Comparison of ENCODE assay signal across 34 cellular contexts in the genomic region with DNA sequence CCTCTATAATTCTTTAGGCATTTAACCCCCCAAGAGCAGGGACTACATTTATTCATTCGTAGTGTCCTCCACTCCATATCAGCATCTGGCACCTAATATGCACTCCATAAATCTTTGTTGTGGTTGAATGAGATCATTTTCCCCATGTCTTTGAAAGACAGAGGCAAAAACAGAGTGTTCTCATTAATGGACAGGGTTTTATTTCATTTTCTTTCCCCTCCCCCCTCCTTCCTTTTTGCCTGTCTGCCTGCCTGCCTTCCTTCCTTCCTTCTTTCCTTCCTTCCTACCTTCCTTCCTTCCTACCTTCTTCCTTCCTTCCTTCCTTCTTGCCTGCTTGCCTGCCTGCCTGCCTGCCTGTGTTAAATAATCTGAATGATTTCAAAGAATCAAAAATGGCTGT.
DNase-seq lines count a peak whose midpoint lies in the region; ATAC-seq and TF ChIP-seq lines count a peak whose summit lies in the region.
"Had no signal": no experiment of that assay in that cellular context is flagged by ENCODE, and none has a peak within 500 bp of the region (broad histone marks: within the 10 kb centered on the region; RNA-seq: fewer than 3 reads in every experiment).

No MANE protein-coding gene starts in this region.

- H2BK20ac ChIP-seq in IMR-90 (ENCODE audit: low read depth, low read length) = no peak overlapping the region

- H2BK5ac ChIP-seq in IMR-90 (ENCODE audit: low read depth, low read length, poor library complexity, severe bottlenecking) (peak overlapping the region; percentile 8), mesenchymal stem cell (ENCODE audit: low read depth, low read length, poor library complexity, severe bottlenecking) (no peak overlapping the region)

- H3K23ac ChIP-seq in IMR-90 (ENCODE audit: low read depth, low read length) (no peak overlapping the region), mesenchymal stem cell (ENCODE audit: low read length in 2 of 2) (no peak overlapping the region)

- POLR2A ChIA-PET in IMR-90 (lab: Charles Lee; ENCODE audit: unreplicated experiment) = no interaction called here

- H3K27ac Mint-ChIP-seq in T-helper 17 cell = peak overlapping the region; percentile 0
- H3K27ac Mint-ChIP-seq: activated CD8-positive, alpha-beta T cell treated with anti-CD3 and anti-CD28 coated beads, Interleukin-2, amount 10 ng/mL, durations not matched to agents 7 days and 5 days; activated naive CD4-positive, alpha-beta T cell treated with anti-CD3 and anti-CD28 coated beads, Interleukin-2, amount 50 U/mL, for 72 hours; naive thymus-derived CD4-positive, alpha-beta T cell; stimulated activated naive CD8-positive, alpha-beta T cell treated with anti-CD3 and anti-CD28 coated beads, Interleukin-15, Interleukin-2, amounts not matched to agents 100 ng/mL and 50 ng/mL, for 24 hours had no signal

- in situ Hi-C loops in IMR-90 (cut with MboI; ENCODE audit: low sequenced_read_pairs) = loop anchor here (10.0 kb wide), 1 partner anchor 427 kb away; a partner anchor contains a TSS

- no peak overlapping the region for H4K8ac ChIP-seq in IMR-90 (ENCODE audit: low read depth in 2 of 2, low read length in 2 of 2)
- peak overlapping the region; percentile 12 for H4K8ac ChIP-seq in mesenchymal stem cell (ENCODE audit: low read length)

- no peaks in the 10 kb centered on the region for H4K20me1 ChIP-seq in IMR-90 (ENCODE audit: insufficient read depth, low read length)

- H3K4ac ChIP-seq in IMR-90 (ENCODE audit: low read depth, low read length) (peak overlapping the region; percentile 27; the same call in 1 of the 2 replicates), mesenchymal stem cell (ENCODE audit: low read depth in 1 of 2, low read length in 2 of 2) (no peak overlapping the region)

- no peaks in the 10 kb centered on the region for H3K79me1 ChIP-seq in IMR-90 (ENCODE audit: low read depth in 1 of 2, low read length in 2 of 2)
- H3K79me1 ChIP-seq in mesenchymal stem cell (replicated peaks; ENCODE audit: low read length, poor library complexity, severe bottlenecking) = no peaks in the 10 kb centered on the region

- BruUV-seq in IMR-90 (replicated peaks; lab: Mats Ljungman, UMichigan) = no TSS peak

- H3K4me1 Mint-ChIP-seq in T-helper 17 cell = peaks cover 2% of the 10 kb centered on the region
- H3K4me1 Mint-ChIP-seq: central memory CD8-positive, alpha-beta T cell had no signal

- no peak overlapping the region for H3K4me3 Mint-ChIP-seq in T-helper 17 cell
- H3K4me3 Mint-ChIP-seq: activated CD8-positive, alpha-beta T cell treated with anti-CD3 and anti-CD28 coated beads, Interleukin-2, amount 10 ng/mL, durations not matched to agents 7 days and 5 days; central memory CD8-positive, alpha-beta T cell; naive thymus-derived CD4-positive, alpha-beta T cell; stimulated activated naive CD8-positive, alpha-beta T cell treated with anti-CD3 and anti-CD28 coated beads, Interleukin-15, Interleukin-2, amounts not matched to agents 100 ng/mL and 50 ng/mL, for 24 hours had no signal

- DNase-seq in AG10803 (ENCODE audit: low read depth) = peak; percentile 29
- DNase-seq in IMR-90 = no peak
- DNase-seq in T-helper 17 cell = no peak
- no peak for DNase-seq in mesenchymal stem cell
- DNase-seq in SW 1271 (lab: John Stamatoyannopoulos, UW) = no peak
- DNase-seq in anterior cingulate cortex (lab: John Stamatoyannopoulos, UW) = no peak
- no peak for DNase-seq in stimulated activated CD4-positive, alpha-beta T cell treated with anti-CD3 and anti-CD28 coated beads, Interleukin-4, amount 100 ng/mL, for 1 hour
- DNase-seq in activated CD4-positive, alpha-beta T cell treated with anti-CD3 and anti-CD28 coated beads, Interleukin-2, amount 50 U/mL, for 1 hour = no peak
- DNase-seq: activated CD4-positive, alpha-beta T cell treated with anti-CD3 and anti-CD28 coated beads for 1 hour; activated CD8-positive, alpha-beta T cell treated with anti-CD3 and anti-CD28 coated beads, Interleukin-2, amount 10 ng/mL, durations not matched to agents 7 days and 5 days; activated T-cell treated with anti-CD3 and anti-CD28 coated beads for 4 hours; aorta; BE2C; dermis blood vessel endothelial cell; DMS53; gastrocnemius medialis; GF-D8; HCEC 1CT; left cardiac atrium; naive thymus-derived CD4-positive, alpha-beta T cell; NCI-H1092 treated with DMSO at 0.1 percent for 48 hours; NCI-H187; NCI-H748 treated with DMSO at 0.1 percent for 48 hours; RPMI8226; T-helper 2 cell had no signal

- no peak overlapping the region for H2AK9ac ChIP-seq in IMR-90 (replicated peaks; ENCODE audit: low read depth, low read length, poor library complexity)

- no peaks in the 10 kb centered on the region for H3K9me1 ChIP-seq in IMR-90 (ENCODE audit: insufficient read depth, low read length)

- no peak for TF ChIP-seq POLR2A in IMR-90 (IDR thresholded peaks at IDR 0.05; ENCODE audit: low read depth, low read length)

- H3K9ac ChIP-seq in IMR-90 (ENCODE audit: low read depth, low read length) = no peak overlapping the region
- no peak overlapping the region for H3K9ac ChIP-seq in mesenchymal stem cell (ENCODE audit: low read length)

- dilution Hi-C loops in IMR-90 (cut with HindIII; ENCODE audit: low sequenced_read_pairs, unreplicated experiment) = no loop called here

- TF ChIP-seq RAD21 in IMR-90 (IDR thresholded peaks at IDR 0.05; ENCODE audit: low read length) = no peak

- peaks cover 2% of the 10 kb centered on the region for H3K36me3 Mint-ChIP-seq in T-helper 17 cell (ENCODE audit: low read depth)

- H2BK120ac ChIP-seq in IMR-90 (ENCODE audit: low read depth, low read length) = peak overlapping the region; percentile 40; the same call in 1 of the 2 replicates
- no peak overlapping the region for H2BK120ac ChIP-seq in mesenchymal stem cell (ENCODE audit: low read depth, low read length)

- 0 out of 2 replicates have a peak overlapping the region, but pooled peaks have one; percentile 21 for H2AK5ac ChIP-seq in IMR-90 (ENCODE audit: low read depth, low read length)
- H2AK5ac ChIP-seq in mesenchymal stem cell (ENCODE audit: low read length, severe bottlenecking) = no peak overlapping the region

- peaks cover 6% of the 10 kb centered on the region for H3K27me3 Mint-ChIP-seq in T-helper 17 cell
- H3K27me3 Mint-ChIP-seq: stimulated activated naive CD8-positive, alpha-beta T cell treated with anti-CD3 and anti-CD28 coated beads, Interleukin-15, Interleukin-2, amounts not matched to agents 100 ng/mL and 50 ng/mL, for 24 hours had no signal

- ATAC-seq in IMR-90 (ENCODE audit: low read depth) (no peak), T-helper 17 cell (no peak)
- ATAC-seq: activated CD8-positive, alpha-beta T cell treated with anti-CD3 and anti-CD28 coated beads, Interleukin-2, amount 10 ng/mL, durations not matched to agents 7 days and 5 days; activated naive CD4-positive, alpha-beta T cell treated with anti-CD3 and anti-CD28 coated beads, Interleukin-2, amount 50 U/mL, for 72 hours; gastrocnemius medialis; HepG2; left cardiac atrium; naive thymus-derived CD4-positive, alpha-beta T cell had no signal

- H3K4me3 ChIP-seq in AG10803 (ENCODE audit: low read length) (no peak overlapping the region), IMR-90 (ENCODE audit: insufficient read depth, low read depth, low read length) (no peak overlapping the region), mesenchymal stem cell (ENCODE audit: insufficient read depth in 1 of 2, low read depth in 1 of 2, low read length in 2 of 2) (no peak overlapping the region)
- H3K4me3 ChIP-seq: esophagus muscularis mucosa, gastrocnemius medialis, hepatocyte, SJSA1, thoracic aorta, vagina had no signal

- no peak for TF ChIP-seq CTCF in AG10803 (conservative IDR thresholded peaks at IDR 0.05; ENCODE audit: low read length)
- TF ChIP-seq CTCF in IMR-90 (conservative IDR thresholded peaks at IDR 0.05; ENCODE audit: low read depth, low read length) = no peak

- H2BK15ac ChIP-seq in IMR-90 (ENCODE audit: low read depth, low read length) = no peak overlapping the region
- H2BK15ac ChIP-seq in mesenchymal stem cell (ENCODE audit: low read depth, poor library complexity, severe bottlenecking) = no peak overlapping the region

- no peak overlapping the region for H3K56ac ChIP-seq in IMR-90 (ENCODE audit: extremely low read depth, insufficient read depth, low read length)

- H3K18ac ChIP-seq in IMR-90 (ENCODE audit: low read depth, low read length) (no peak overlapping the region), mesenchymal stem cell (ENCODE audit: low read depth in 1 of 2, low read length in 2 of 2) (peak overlapping the region in 1 of 2 experiments; percentile 74)

- H4K5ac ChIP-seq in IMR-90 (ENCODE audit: low read depth, low read length) = no peak overlapping the region

- H3K27me3 ChIP-seq in IMR-90 (ENCODE audit: control insufficient read depth, insufficient read depth, low read length) (no peaks in the 10 kb centered on the region), mesenchymal stem cell (ENCODE audit: control insufficient read depth in 1 of 2, insufficient read depth in 1 of 2, low read length in 2 of 2) (no peaks in the 10 kb centered on the region)
- H3K27me3 ChIP-seq: BE2C, esophagus muscularis mucosa, gastrocnemius medialis, hepatocyte, SJSA1, vagina had no signal

- H3K4me2 ChIP-seq in IMR-90 (ENCODE audit: low read depth, low read length) (no peak overlapping the region), mesenchymal stem cell (ENCODE audit: low read length, poor library complexity, severe bottlenecking) (no peak overlapping the region)
- H3K4me2 ChIP-seq: hepatocyte had no signal

- H3K36me3 ChIP-seq in IMR-90 (ENCODE audit: control insufficient read depth, insufficient read depth, low read length) (no peaks in the 10 kb centered on the region), mesenchymal stem cell (ENCODE audit: control insufficient read depth in 1 of 2, insufficient read depth in 2 of 2, low read depth in 1 of 2, low read length in 2 of 2) (no peaks in the 10 kb centered on the region)
- H3K36me3 ChIP-seq: BE2C, esophagus muscularis mucosa, gastrocnemius medialis, SJSA1, thoracic aorta, vagina had no signal

- no peak overlapping the region for H2AFZ ChIP-seq in IMR-90 (replicated peaks; ENCODE audit: low read length, poor library complexity)
- no peak overlapping the region for H2AFZ ChIP-seq in mesenchymal stem cell (ENCODE audit: low read depth, low read length)
- H2AFZ ChIP-seq: hepatocyte had no signal

- H3K9me3 ChIP-seq in IMR-90 (ENCODE audit: control insufficient read depth, insufficient read depth, low read length) (no peaks in the 10 kb centered on the region), T-helper 17 cell (ENCODE audit: control insufficient read depth, low read length, poor library complexity, severe bottlenecking) (no peaks in the 10 kb centered on the region), mesenchymal stem cell (ENCODE audit: control insufficient read depth, low read length) (no peaks in the 10 kb centered on the region)
- H3K9me3 ChIP-seq: BE2C, SJSA1, vagina had no signal

- H4K91ac ChIP-seq in IMR-90 (ENCODE audit: insufficient read depth, low read depth, low read length) = 0 out of 2 replicates have a peak overlapping the region, but pooled peaks have one; percentile 28
- H4K91ac ChIP-seq in mesenchymal stem cell (ENCODE audit: low read length) = no peak overlapping the region

- WGBS in IMR-90 (ENCODE audit: extremely low coverage in 2 of 2, insufficient read length in 1 of 2), 2 experiments = no CpG with 5 or more reads among the region's 1 CpG
- WGBS in mesenchymal stem cell = no CpG with 5 or more reads among the region's 1 CpG

- peak overlapping the region in 1 of 2 experiments; percentile 28 for H2BK12ac ChIP-seq in mesenchymal stem cell (ENCODE audit: low read length in 2 of 2)

- intact Hi-C loops in IMR-90 (cut with micrococcal nuclease) = loop anchor here (10.0 kb wide), 1 partner anchor 137 kb away; no protein-coding TSS in a partner anchor

- H3K4me1 ChIP-seq in IMR-90 (ENCODE audit: control insufficient read depth, insufficient read depth, low read length) = no peaks in the 10 kb centered on the region
- H3K4me1 ChIP-seq in mesenchymal stem cell (ENCODE audit: control insufficient read depth, insufficient read depth, low read depth, low read length) = no peaks in the 10 kb centered on the region
- H3K4me1 ChIP-seq: gastrocnemius medialis, vagina had no signal

- CTCF ChIA-PET in IMR-90 (lab: Yijun Ruan, JAX) = no interaction called here

- no peak overlapping the region for H3K27ac ChIP-seq in IMR-90 (ENCODE audit: insufficient read depth, low read length)
- no peak overlapping the region for H3K27ac ChIP-seq in mesenchymal stem cell (ENCODE audit: low read length, poor library complexity, severe bottlenecking)
- H3K27ac ChIP-seq: esophagus muscularis mucosa, gastrocnemius medialis, hepatocyte, SJSA1, thoracic aorta, vagina had no signal

- H3K14ac ChIP-seq in IMR-90 (replicated peaks; ENCODE audit: low read depth, low read length) = no peak overlapping the region
- H3K14ac ChIP-seq in mesenchymal stem cell (ENCODE audit: low read length in 2 of 2) = no peak overlapping the region
